In genomic region chr1:23958810-23959460, GRCh38 we compare ENCODE assay signal across 8 cellular contexts. TPM values are rescaled to one million over a fixed set of nuclear protein-coding genes. Genes with fewer than 3 reads are reported as not detected.
DNase-seq lines count a peak whose midpoint lies in the region; ATAC-seq and TF ChIP-seq lines count a peak whose summit lies in the region.

No MANE protein-coding gene starts in this region.

- BruUV-seq in mammary epithelial cell (replicated peaks; lab: Mats Ljungman, UMichigan): TSS peak; percentile 59

- peak overlapping the region; percentile 85 for H2AFZ ChIP-seq in mammary epithelial cell (ENCODE audit: low read depth, low read length)

- H3K9me3 ChIP-seq in WERI-Rb-1 (ENCODE audit: severe bottlenecking) (no peaks in the 10 kb centered on the region), mammary epithelial cell (replicated peaks; ENCODE audit: insufficient read depth, low read length) (no peaks in the 10 kb centered on the region)

- H4K20me1 ChIP-seq in mammary epithelial cell (ENCODE audit: insufficient read depth, low read length): no peaks in the 10 kb centered on the region

- H3K4me3 ChIP-seq in WERI-Rb-1 (ENCODE audit: low read depth, low read length) (peak overlapping the region; percentile 90), mammary epithelial cell (replicated peaks in 1 of 3; ENCODE audit: insufficient read depth in 1 of 3, low read depth in 2 of 3, low read length in 3 of 3) (peak overlapping the region; percentile 71 to 99 (median 96))

- dilution Hi-C loops in mammary epithelial cell (cut with HindIII; ENCODE audit: low sequenced_read_pairs): no loop called here

- H3K79me2 ChIP-seq in mammary epithelial cell (ENCODE audit: insufficient read depth, low read length): peaks cover 27% of the 10 kb centered on the region

- H3K27me3 ChIP-seq in WERI-Rb-1 (ENCODE audit: insufficient read depth, low read depth, severe bottlenecking) (no peaks in the 10 kb centered on the region), mammary epithelial cell (ENCODE audit: insufficient read depth, low read length) (no peaks in the 10 kb centered on the region)

- peak overlapping the region; percentile 99 for H3K27ac ChIP-seq in WERI-Rb-1
- peak overlapping the region; percentile 95 for H3K27ac ChIP-seq in mammary epithelial cell (ENCODE audit: insufficient read depth, low read depth, low read length)

- in situ Hi-C loops in mammary epithelial cell (cut with MboI; ENCODE audit: low sequenced_read_pairs in 2 of 2): no loop called here

- H3K4me2 ChIP-seq in mammary epithelial cell (ENCODE audit: insufficient read depth, low read depth, low read length): peak overlapping the region; percentile 97

- H3K9ac ChIP-seq in mammary epithelial cell (ENCODE audit: insufficient read depth, low read length): peak overlapping the region; percentile 99

- H3K36me3 ChIP-seq in WERI-Rb-1: peaks cover 23% of the 10 kb centered on the region
- peaks cover 11% of the 10 kb centered on the region for H3K36me3 ChIP-seq in mammary epithelial cell (ENCODE audit: insufficient read depth, low read length)

- peaks cover 37% of the 10 kb centered on the region for H3K4me1 ChIP-seq in mammary epithelial cell (ENCODE audit: insufficient read depth, low read length)

- CTCF ChIA-PET in mammary epithelial cell (lab: Charles Lee; ENCODE audit: low non-redundant PET): interaction anchor here (0.6 to 0.7 kb wide), 3 partner anchors 28 to 1245 kb away, joined by 3 to 5 read pairs (median 5); no protein-coding TSS in a partner anchor

- 2% methylated on average over 14 of the region's 30 CpGs for WGBS in mammary epithelial cell (ENCODE audit: low coverage, missing lambda C conversion rate)

- DNase-seq in AG08395 (ENCODE audit: low spot score) (peak; percentile 79), NCI-H2196 treated with DMSO at 0.1 percent for 48 hours (lab: John Stamatoyannopoulos, UW; ENCODE audit: unreplicated experiment) (peak; percentile 82), WERI-Rb-1 (peak; percentile 93), mammary epithelial cell (peak; percentile 88), iris pigment epithelial cell (ENCODE audit: low read depth) (peak; percentile 96)
- peak; percentile 69 to 78 for DNase-seq in stimulated activated CD4-positive, alpha-beta T cell treated with anti-CD3 and anti-CD28 coated beads, Interleukin-15, amount 100 ng/mL, for 1 hour (ENCODE audit: low read depth in 1 of 2, low spot score in 1 of 2)

- ATAC-seq in GM18907 (IDR thresholded peaks at IDR 0.05; ENCODE audit: unreplicated experiment) (peak; percentile 69), HG03139 (IDR thresholded peaks at IDR 0.05; ENCODE audit: unreplicated experiment) (peak; percentile 63)

- intact Hi-C loops in mammary epithelial cell (cut with micrococcal nuclease): loop anchor here (1.0 to 5.0 kb wide), 4 partner anchors 28 to 147 kb away; no protein-coding TSS in a partner anchor

- TF ChIP-seq CTCF in WERI-Rb-1 (IDR thresholded peaks at IDR 0.05; ENCODE audit: low read depth, low read length) (no peak), mammary epithelial cell (conservative IDR thresholded peaks at IDR 0.05 in 1 of 2, IDR thresholded peaks at IDR 0.05 in 1 of 2; ENCODE audit: extremely low read depth in 1 of 2, insufficient read depth in 1 of 2, low read depth in 1 of 2, low read length in 2 of 2) (peak in 1 of 2 donors; percentile 44)

RNA-seq across cellular contexts. Expression of gene PNRC2, which starts 0.7 kb away (rescaled TPM):
- 10 to 100 TPM; 83.4 to 87.5 TPM for total RNA-seq in mammary epithelial cell
- 70.8 TPM for polyA plus RNA-seq in mammary epithelial cell
- 38.7 TPM for polyA minus RNA-seq in mammary epithelial cell

RNA-seq across cellular contexts. Expression of gene SRSF10, which starts 21.2 kb away (rescaled TPM):
- 10 to 100 TPM; 64.2 to 94.7 TPM for total RNA-seq in mammary epithelial cell
- polyA plus RNA-seq in mammary epithelial cell: 75.7 TPM
- polyA minus RNA-seq in mammary epithelial cell: 139 TPM

RNA-seq across cellular contexts. Expression of gene CNR2, which starts 45.8 kb away (rescaled TPM):
- total RNA-seq in mammary epithelial cell: not detected
- polyA plus RNA-seq in mammary epithelial cell: not detected
- polyA minus RNA-seq in mammary epithelial cell: not detected

Comparison
In these comparisons a context has a peak if more than half of its experiments do, and no peak if none do; other contexts are left out.
1. Peak in every context shown above with its lines: DNase-seq, ATAC-seq, H3K4me3 ChIP-seq and H3K27ac ChIP-seq.